In genomic region chr5:40841068-40841805, GRCh38 we compare ENCODE assay signal across 8 cellular contexts. TPM values are rescaled to one million over a fixed set of nuclear protein-coding genes. Genes with fewer than 3 reads are reported as not detected.
DNase-seq lines count a peak whose midpoint lies in the region; ATAC-seq and TF ChIP-seq lines count a peak whose summit lies in the region.

CARD6 (plus strand) TSS chr5:40841367; CDS start chr5:40841383, 16 bp downstream.

- intact Hi-C loops in esophagus squamous epithelium (cut with DNase I): no loop called here

- no peak for TF ChIP-seq POLR2A in esophagus squamous epithelium (IDR thresholded peaks at IDR 0.05)

- ATAC-seq in GM18868 (IDR thresholded peaks at IDR 0.05; ENCODE audit: unreplicated experiment) (peak; percentile 55), HG03045 (IDR thresholded peaks at IDR 0.05; ENCODE audit: unreplicated experiment) (peak; percentile 45), omental fat pad (ENCODE audit: low FRiP score) (peak; percentile 57), HG02840 (IDR thresholded peaks at IDR 0.05; ENCODE audit: low FRiP score, unreplicated experiment) (no peak)

- DNase-seq in SK-MEL-5 (ENCODE audit: low read depth, low spot score): peak; percentile 55
- DNase-seq in esophagus squamous epithelium (lab: John Stamatoyannopoulos, UW): no peak
- no peak for DNase-seq in omental fat pad (ENCODE audit: low spot score)
- no peak for DNase-seq in SW480 (ENCODE audit: low spot score)
- DNase-seq in COLO829 (ENCODE audit: low spot score): no peak

- H3K4me3 ChIP-seq in esophagus squamous epithelium: peak within 1 kb of the TSS; percentile 21 to 71 (median 48)

- H3K4me1 ChIP-seq in esophagus squamous epithelium: peaks cover 5 to 31% (median 10%) of the 10 kb centered on the region in 3 donors

- no peak for TF ChIP-seq CTCF in esophagus squamous epithelium (IDR thresholded peaks at IDR 0.05)
- no peak for TF ChIP-seq CTCF in omental fat pad (IDR thresholded peaks at IDR 0.05)

- peaks cover 0 to 22% (median 0%) of the 10 kb centered on the region in 3 donors for H3K36me3 ChIP-seq in esophagus squamous epithelium

- no peaks in the 10 kb centered on the region for H3K27me3 ChIP-seq in esophagus squamous epithelium

- no peaks in the 10 kb centered on the region for H3K9me3 ChIP-seq in esophagus squamous epithelium

- 8 to 10% methylated on average over 9 of the region's 9 CpGs for WGBS in esophagus squamous epithelium, 2 donors

- in situ Hi-C loops in SK-MEL-5 (cut with HindIII; ENCODE audit: low pct_unique_long_range_greater_than_20kb, low sequenced_read_pairs): no loop called here

- peak within 1 kb of the TSS; percentile 80 to 90 (median 86) for H3K27ac ChIP-seq in esophagus squamous epithelium

RNA-seq across cellular contexts. Expression of gene CARD6, which starts in this region (rescaled TPM):
- total RNA-seq in SK-MEL-5 (2014; rRNA removed; shearing (Covaris generic)): 4.0 and 4.8 TPM in 2 replicates
- 4.0 and 4.1 TPM in 2 replicates for polyA plus RNA-seq in SK-MEL-5 (2015; cell fraction: cytosol; rRNA removed)
- polyA plus RNA-seq in SK-MEL-5 (2015; cell fraction: nucleus; rRNA removed): 0.93 and 2.0 TPM in 2 replicates
- total RNA-seq in esophagus squamous epithelium (10 to 100 TPM; 17.7 to 20.4 (median 19.2) TPM), omental fat pad (10 to 100 TPM; 16.1 to 37.0 (median 21.6) TPM)
